ENCODE assay signal across 16 cellular contexts in the genomic region with DNA sequence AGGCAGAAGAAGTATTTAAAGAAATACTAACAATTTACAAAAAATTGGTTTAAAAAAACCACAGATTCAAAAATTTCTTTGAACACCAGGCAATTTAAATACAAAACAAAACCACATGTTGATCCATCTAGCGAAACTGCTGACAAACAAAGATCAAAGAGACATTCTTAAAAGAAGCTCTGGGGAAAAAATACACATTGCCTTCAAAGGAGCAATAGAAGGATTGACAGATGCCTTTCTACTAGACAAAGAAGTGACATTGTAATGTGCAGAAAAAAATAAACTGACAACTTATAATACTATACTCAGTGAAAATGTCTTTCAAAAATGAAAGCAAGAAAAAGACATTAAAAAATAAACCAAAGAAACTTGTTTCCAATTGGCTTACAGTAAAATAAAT.
"Had no signal": no experiment of that assay in that cellular context is flagged by ENCODE, and none has a peak within 500 bp of the region (broad histone marks: within the 10 kb centered on the region; RNA-seq: fewer than 3 reads in every experiment).

No MANE protein-coding gene starts in this region.

- H3K4me3 ChIP-seq: body of pancreas, esophagus squamous epithelium, mucosa of descending colon, sigmoid colon had no signal

- H3K27ac Mint-ChIP-seq: activated naive CD8-positive, alpha-beta T cell treated with anti-CD3 and anti-CD28 coated beads, Interleukin-2, amount 10 ng/mL, durations not matched to agents 7 days and 5 days; memory B cell; naive B cell; stimulated activated memory B cell treated with anti-CD40 and anti-IgM and Interleukin-4, amounts not matched to agents 10 μg/mL and 1 μg/mL and 100 μg/mL, for 72 hours had no signal

- H3K27me3 ChIP-seq: body of pancreas, neutrophil, sigmoid colon had no signal

- H3K4me1 ChIP-seq: esophagus squamous epithelium, sigmoid colon had no signal

- ATAC-seq: body of pancreas; mucosa of descending colon; stimulated activated memory B cell treated with anti-CD40 and anti-IgM and Interleukin-4, amounts not matched to agents 10 μg/mL and 1 μg/mL and 100 μg/mL, for 72 hours had no signal

- H3K27ac ChIP-seq: body of pancreas, esophagus squamous epithelium, neutrophil, sigmoid colon had no signal

- H3K27me3 Mint-ChIP-seq: effector memory CD8-positive, alpha-beta T cell had no signal

- H3K4me3 Mint-ChIP-seq: activated naive CD8-positive, alpha-beta T cell treated with anti-CD3 and anti-CD28 coated beads, Interleukin-2, amount 10 ng/mL, durations not matched to agents 7 days and 5 days; activated T-cell treated with anti-CD3 and anti-CD28 coated beads, Interleukin-2, amount 50 U/mL, for 4 hours; memory B cell; naive B cell; stimulated activated memory B cell treated with anti-CD40 and anti-IgM and Interleukin-4, amounts not matched to agents 10 μg/mL and 1 μg/mL and 100 μg/mL, for 72 hours had no signal

- H3K4me1 Mint-ChIP-seq: memory B cell had no signal

- DNase-seq: activated CD4-positive, alpha-beta T cell treated with anti-CD3 and anti-CD28 coated beads, Interleukin-2, amount 50 U/mL, for 4 hours; activated gamma-delta T cell; activated naive CD8-positive, alpha-beta T cell treated with anti-CD3 and anti-CD28 coated beads, Interleukin-2, amount 10 ng/mL, durations not matched to agents 7 days and 5 days; activated T-cell treated with anti-CD3 and anti-CD28 coated beads, Interleukin-2, amount 50 U/mL, for 4 hours; body of pancreas; caudate nucleus; effector memory CD8-positive, alpha-beta T cell; esophagus squamous epithelium; immature natural killer cell; mucosa of descending colon; naive B cell; sigmoid colon; stimulated activated CD4-positive, alpha-beta T cell treated with anti-CD3 and anti-CD28 coated beads, Interleukin-4, amount 100 ng/mL, for 24 hours had no signal

- H3K36me3 ChIP-seq: esophagus squamous epithelium, neutrophil, sigmoid colon had no signal

- H3K9me3 ChIP-seq: body of pancreas, esophagus squamous epithelium, mucosa of descending colon, neutrophil, sigmoid colon had no signal
